8 cellular contexts compared by ENCODE assay signal in the genomic region with DNA sequence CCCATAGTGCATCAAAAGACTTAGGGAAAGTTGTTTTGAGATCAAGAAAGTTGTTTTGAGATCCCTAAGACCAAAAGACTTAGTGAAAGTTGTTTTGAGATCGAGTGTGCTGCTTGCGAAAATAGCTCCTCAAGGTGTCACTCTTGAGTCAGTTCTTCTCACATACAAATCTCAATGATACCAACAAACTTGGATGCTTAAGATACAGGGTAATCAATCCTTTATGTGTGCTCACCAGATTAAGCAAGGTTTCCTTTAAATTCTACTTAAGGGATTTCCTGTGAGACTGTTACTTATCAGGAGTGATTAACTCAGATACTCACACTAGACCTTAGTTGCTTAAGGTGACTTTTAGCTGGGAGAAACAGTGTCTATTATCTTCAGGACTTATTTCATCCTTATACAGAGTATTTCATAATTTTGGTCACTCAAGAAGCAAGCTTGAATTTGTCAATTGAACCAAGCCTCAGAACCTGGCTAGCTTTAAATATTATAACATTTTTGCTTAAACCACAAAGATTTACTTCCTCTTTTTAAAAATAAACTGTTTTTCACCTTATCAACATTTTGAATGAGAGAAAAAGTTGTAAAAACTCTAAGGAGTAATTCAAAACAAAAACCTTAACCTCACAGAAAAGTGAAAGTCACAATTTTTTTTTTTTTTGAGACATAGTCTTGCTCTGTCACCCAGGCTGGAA. TPM values are rescaled to one million over a fixed set of nuclear protein-coding genes. Genes with fewer than 3 reads are reported as not detected.
DNase-seq lines count a peak whose midpoint lies in the region; ATAC-seq and TF ChIP-seq lines count a peak whose summit lies in the region.

No MANE protein-coding gene starts in this region.

- TF ChIP-seq CTCF in WERI-Rb-1 (IDR thresholded peaks at IDR 0.05; ENCODE audit: low read depth, low read length) (peak; percentile 68), fibroblast of pulmonary artery (IDR thresholded peaks at IDR 0.05; ENCODE audit: low read length, missing control alignments) (peak; percentile 84), osteocyte (IDR thresholded peaks at IDR 0.05) (peak; percentile 82)

- H3K9me3 Mint-ChIP-seq in osteocyte (ENCODE audit: unreplicated experiment): no peaks in the 10 kb centered on the region

- CTCF ChIA-PET in HEK293T (lab: Yijun Ruan, JAX): interaction anchor here (0.6 to 4.6 kb wide), 18 partner anchors 9 to 435 kb away, joined by 3 to 51 read pairs (median 4); no protein-coding TSS in a partner anchor

- POLR2A ChIA-PET in HEK293T (lab: Yijun Ruan, JAX): interaction anchor here (0.7 kb wide), 1 partner anchor 8 kb away, joined by 3 read pairs; no protein-coding TSS in a partner anchor

- no peaks in the 10 kb centered on the region for H3K36me3 Mint-ChIP-seq in osteocyte (ENCODE audit: unreplicated experiment)

- no peak overlapping the region for H3K27ac Mint-ChIP-seq in osteocyte (ENCODE audit: unreplicated experiment)

- DNase-seq in activated gamma-delta T cell treated with Interleukin-2 at 50 U/mL for 16 hours: peak; percentile 19
- DNase-seq in activated gamma-delta T cell (lab: John Stamatoyannopoulos, UW): no peak
- DNase-seq in HEK293T (ENCODE audit: extremely low spot score): peak; percentile 39
- peak; percentile 14 for DNase-seq in NCI-H2081 treated with DMSO at 0.1 percent for 48 hours (lab: John Stamatoyannopoulos, UW)
- DNase-seq in WERI-Rb-1: peak; percentile 32
- DNase-seq in fibroblast of pulmonary artery (ENCODE audit: low read depth): peak; percentile 82
- no peak for DNase-seq in osteocyte (ENCODE audit: extremely low spot score, unreplicated experiment)

- no peak overlapping the region for H3K4me3 ChIP-seq in WERI-Rb-1 (ENCODE audit: low read depth, low read length)
- H3K4me3 ChIP-seq in fibroblast of pulmonary artery (replicated peaks; ENCODE audit: low read depth, low read length): peak overlapping the region; percentile 9

- ATAC-seq in GM19455 (IDR thresholded peaks at IDR 0.05; ENCODE audit: unreplicated experiment): no peak

- H3K4me1 Mint-ChIP-seq in osteocyte (ENCODE audit: unreplicated experiment): peaks cover 1% of the 10 kb centered on the region

- H3K27ac ChIP-seq in WERI-Rb-1: no peak overlapping the region

- no peaks in the 10 kb centered on the region for H3K9me3 ChIP-seq in WERI-Rb-1 (ENCODE audit: severe bottlenecking)

- peaks cover 34% of the 10 kb centered on the region for H3K27me3 Mint-ChIP-seq in osteocyte (ENCODE audit: unreplicated experiment)

- peaks cover 6% of the 10 kb centered on the region for H3K27me3 ChIP-seq in WERI-Rb-1 (ENCODE audit: insufficient read depth, low read depth, severe bottlenecking)

- H3K36me3 ChIP-seq in WERI-Rb-1: no peaks in the 10 kb centered on the region

- no peak overlapping the region for H3K4me3 Mint-ChIP-seq in osteocyte (ENCODE audit: unreplicated experiment)

TF ChIP-seq in HEK293T, 16 proteins besides CTCF, POLR2A, EP300 and RAD21:
- TF ChIP-seq, protein P1, sequence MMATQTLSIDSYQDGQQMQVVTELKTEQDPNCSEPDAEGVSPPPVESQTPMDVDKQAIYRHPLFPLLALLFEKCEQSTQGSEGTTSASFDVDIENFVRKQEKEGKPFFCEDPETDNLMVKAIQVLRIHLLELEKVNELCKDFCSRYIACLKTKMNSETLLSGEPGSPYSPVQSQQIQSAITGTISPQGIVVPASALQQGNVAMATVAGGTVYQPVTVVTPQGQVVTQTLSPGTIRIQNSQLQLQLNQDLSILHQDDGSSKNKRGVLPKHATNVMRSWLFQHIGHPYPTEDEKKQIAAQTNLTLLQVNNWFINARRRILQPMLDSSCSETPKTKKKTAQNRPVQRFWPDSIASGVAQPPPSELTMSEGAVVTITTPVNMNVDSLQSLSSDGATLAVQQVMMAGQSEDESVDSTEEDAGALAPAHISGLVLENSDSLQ (IDR thresholded peaks at IDR 0.05): peak; percentile 44; the same call in 1 of the 2 replicates
- TF ChIP-seq CTBP1 (IDR thresholded peaks at IDR 0.05; ENCODE audit: borderline replicate concordance): no peak
- no peak for TF ChIP-seq NFRKB (IDR thresholded peaks at IDR 0.05)
TF ChIP-seq in HEK293T: peak in this region for 1.

RNA-seq across cellular contexts. Expression of gene RLF, which starts 8.0 kb away (rescaled TPM):
- total RNA-seq in osteocyte: 14.0 TPM in 2 replicates

RNA-seq across cellular contexts. Expression of gene PPT1, which starts 56.2 kb away (rescaled TPM):
- total RNA-seq in osteocyte: 62.6 and 72.1 TPM in 2 replicates

Comparison
In these comparisons a context has a peak if more than half of its experiments do, and no peak if none do; other contexts are left out.
1. DNase-seq: peak in activated gamma-delta T cell treated with Interleukin-2 at 50 U/mL for 16 hours (single experiment), HEK293T (single experiment), NCI-H2081 treated with DMSO at 0.1 percent for 48 hours (single experiment), WERI-Rb-1 (single experiment) and fibroblast of pulmonary artery (single experiment); none in activated gamma-delta T cell (single experiment) and osteocyte (single experiment).
2. Peak in every context shown above with its lines, with median percentiles within 50 percentile points of each other: CTCF ChIP-seq.